Comparison of ENCODE assay signal across 19 cellular contexts in genomic region chr20:39853050-39853449, GRCh38.
A peak's percentile ranks its signal among the peaks of the same experiment; 100 is the strongest.
DNase-seq lines count a peak whose midpoint lies in the region; ATAC-seq and TF ChIP-seq lines count a peak whose summit lies in the region.
"Had no signal": no experiment of that assay in that cellular context is flagged by ENCODE, and none has a peak within 500 bp of the region (broad histone marks: within the 10 kb centered on the region; RNA-seq: fewer than 3 reads in every experiment).

No MANE protein-coding gene starts in this region.

- no peak overlapping the region for H3K56ac ChIP-seq in IMR-90 (ENCODE audit: extremely low read depth, insufficient read depth, low read length)

- DNase-seq in ELF-1 (ENCODE audit: low read depth, low spot score): peak; percentile 24
- no peak for DNase-seq in IMR-90
- peak; percentile 71 for DNase-seq in islet precursor cell
- peak; percentile 27 for DNase-seq in neural progenitor cell (ENCODE audit: low spot score)
- no peak for DNase-seq in type B pancreatic cell (ENCODE audit: extremely low spot score, unreplicated experiment)
- DNase-seq in CD1c-positive myeloid dendritic cell (ENCODE audit: extremely low spot score): no peak
- no peak for DNase-seq in GM03348 (ENCODE audit: low spot score)
- DNase-seq: ACHN, AML-193, Kasumi-1, NCI-H1930, NCI-H2171, NCI-H446 treated with DMSO at 0.1 percent for 48 hours, NCI-H774, RPMI8226, SIG-M5 had no signal

- peak overlapping the region; percentile 68; the same call in 1 of the 2 replicates for H3K23ac ChIP-seq in IMR-90 (ENCODE audit: low read depth, low read length)

- no peak overlapping the region for H2AFZ ChIP-seq in IMR-90 (replicated peaks; ENCODE audit: low read length, poor library complexity)
- no peak overlapping the region for H2AFZ ChIP-seq in neural progenitor cell (replicated peaks)

- no peaks in the 10 kb centered on the region for H3K79me2 ChIP-seq in neural progenitor cell (ENCODE audit: low read depth)

- no peaks in the 10 kb centered on the region for H3K79me1 ChIP-seq in IMR-90 (ENCODE audit: low read depth in 1 of 2, low read length in 2 of 2)

- H4K8ac ChIP-seq in IMR-90 (ENCODE audit: low read depth in 2 of 2, low read length in 2 of 2): peak overlapping the region in 1 of 2 experiments; percentile 59; a peak in 3 of 4 replicates

- in situ Hi-C loops in IMR-90 (cut with MboI; ENCODE audit: low sequenced_read_pairs): loop anchor here (25.0 kb wide), 1 partner anchor 1109 kb away; no protein-coding TSS in a partner anchor

- H3K4me1 Mint-ChIP-seq in neural progenitor cell (peaks cover 68% of the 10 kb centered on the region), type B pancreatic cell (ENCODE audit: unreplicated experiment) (peaks cover 66% of the 10 kb centered on the region)
- H3K4me1 Mint-ChIP-seq: CD14-positive monocyte had no signal

- CTCF ChIA-PET in IMR-90 (lab: Yijun Ruan, JAX): interaction anchor here (0.6 to 0.9 kb wide), 3 partner anchors 23 to 35 kb away, joined by 3 read pairs; no protein-coding TSS in a partner anchor

- intact Hi-C loops in IMR-90 (cut with micrococcal nuclease): no loop called here

- no peaks in the 10 kb centered on the region for H4K20me1 ChIP-seq in IMR-90 (ENCODE audit: insufficient read depth, low read length)
- H4K20me1 ChIP-seq in neural progenitor cell (ENCODE audit: low read depth): no peaks in the 10 kb centered on the region

- peaks cover 6% of the 10 kb centered on the region for H3K9me3 Mint-ChIP-seq in neural progenitor cell
- H3K9me3 Mint-ChIP-seq in type B pancreatic cell: no peaks in the 10 kb centered on the region
- H3K9me3 Mint-ChIP-seq: IgD-negative memory B cell had no signal

- no peak overlapping the region for H2AK9ac ChIP-seq in IMR-90 (replicated peaks; ENCODE audit: low read depth, low read length, poor library complexity)

- peak overlapping the region; percentile 27 for H4K91ac ChIP-seq in IMR-90 (ENCODE audit: insufficient read depth, low read depth, low read length)

- H3K9me1 ChIP-seq in IMR-90 (ENCODE audit: insufficient read depth, low read length): peaks cover 10% of the 10 kb centered on the region

- peak overlapping the region; percentile 73 for H3K4ac ChIP-seq in IMR-90 (ENCODE audit: low read depth, low read length)

- H3K4me3 Mint-ChIP-seq in neural progenitor cell: peak overlapping the region; percentile 36
- no peak overlapping the region for H3K4me3 Mint-ChIP-seq in type B pancreatic cell
- H3K4me3 Mint-ChIP-seq: CD14-positive monocyte, IgD-negative memory B cell had no signal

- H4K5ac ChIP-seq in IMR-90 (ENCODE audit: low read depth, low read length): peak overlapping the region; percentile 53; the same call in 1 of the 2 replicates

- POLR2A ChIA-PET in IMR-90 (lab: Charles Lee; ENCODE audit: unreplicated experiment): no interaction called here

- TF ChIP-seq CTCF in IMR-90 (conservative IDR thresholded peaks at IDR 0.05; ENCODE audit: low read depth, low read length): no peak
- TF ChIP-seq CTCF in neural progenitor cell (IDR thresholded peaks at IDR 0.05): no peak
- TF ChIP-seq CTCF in type B pancreatic cell (conservative IDR thresholded peaks at IDR 0.05): no peak

- peak overlapping the region; percentile 82 for H3K27ac Mint-ChIP-seq in neural progenitor cell
- H3K27ac Mint-ChIP-seq in type B pancreatic cell: no peak overlapping the region
- H3K27ac Mint-ChIP-seq: CD14-positive monocyte, IgD-negative memory B cell had no signal

- H3K14ac ChIP-seq in IMR-90 (replicated peaks; ENCODE audit: low read depth, low read length): peak overlapping the region; percentile 2; the same call in 1 of the 2 replicates

- peaks cover 78% of the 10 kb centered on the region for H3K27me3 Mint-ChIP-seq in neural progenitor cell (ENCODE audit: insufficient read depth, low read depth)
- no peaks in the 10 kb centered on the region for H3K27me3 Mint-ChIP-seq in type B pancreatic cell

- dilution Hi-C loops in IMR-90 (cut with HindIII; ENCODE audit: low sequenced_read_pairs, unreplicated experiment): no loop called here

- H3K4me2 ChIP-seq in IMR-90 (ENCODE audit: low read depth, low read length): no peak overlapping the region
- H3K4me2 ChIP-seq in neural progenitor cell: peak overlapping the region; percentile 60

- H3K4me1 ChIP-seq in IMR-90 (ENCODE audit: control insufficient read depth, insufficient read depth, low read length) (peaks cover 40% of the 10 kb centered on the region), neural progenitor cell (peaks cover 65% of the 10 kb centered on the region)

- H3K4me3 ChIP-seq in IMR-90 (ENCODE audit: insufficient read depth, low read depth, low read length): no peak overlapping the region
- H3K4me3 ChIP-seq in neural progenitor cell: no peak overlapping the region

- TF ChIP-seq RAD21 in IMR-90 (IDR thresholded peaks at IDR 0.05; ENCODE audit: low read length): no peak

- no peak overlapping the region for H3K9ac ChIP-seq in IMR-90 (ENCODE audit: low read depth, low read length)
- no peak overlapping the region for H3K9ac ChIP-seq in neural progenitor cell

- peak overlapping the region; percentile 94 for H2BK5ac ChIP-seq in IMR-90 (ENCODE audit: low read depth, low read length, poor library complexity, severe bottlenecking)

- H2BK120ac ChIP-seq in IMR-90 (ENCODE audit: low read depth, low read length): peak overlapping the region; percentile 70

- peak overlapping the region; percentile 61; the same call in 1 of the 3 replicates for H2BK15ac ChIP-seq in IMR-90 (ENCODE audit: low read depth, low read length)

- H3K36me3 Mint-ChIP-seq in neural progenitor cell: no peaks in the 10 kb centered on the region
- no peaks in the 10 kb centered on the region for H3K36me3 Mint-ChIP-seq in type B pancreatic cell
- H3K36me3 Mint-ChIP-seq: CD14-positive monocyte, IgD-negative memory B cell had no signal

- H2BK20ac ChIP-seq in IMR-90 (ENCODE audit: low read depth, low read length): peak overlapping the region; percentile 93

- BruUV-seq in IMR-90 (replicated peaks; lab: Mats Ljungman, UMichigan): no TSS peak

- no CpG with 5 or more reads among the region's 3 CpGs for WGBS in IMR-90 (ENCODE audit: extremely low coverage in 2 of 2, insufficient read length in 1 of 2), 2 experiments

- ATAC-seq in IMR-90 (ENCODE audit: low read depth) (no peak), GM18517 (IDR thresholded peaks at IDR 0.05; ENCODE audit: unreplicated experiment) (no peak)

- no peak overlapping the region for H3K27ac ChIP-seq in IMR-90 (ENCODE audit: insufficient read depth, low read length)
- peak overlapping the region; percentile 83 for H3K27ac ChIP-seq in neural progenitor cell

- TF ChIP-seq POLR2A in IMR-90 (IDR thresholded peaks at IDR 0.05; ENCODE audit: low read depth, low read length): no peak

- H3K36me3 ChIP-seq in IMR-90 (ENCODE audit: control insufficient read depth, insufficient read depth, low read length): no peaks in the 10 kb centered on the region
- no peaks in the 10 kb centered on the region for H3K36me3 ChIP-seq in neural progenitor cell

- H3K18ac ChIP-seq in IMR-90 (ENCODE audit: low read depth, low read length): peak overlapping the region; percentile 97

- H3K9me3 ChIP-seq in IMR-90 (ENCODE audit: control insufficient read depth, insufficient read depth, low read length): no peaks in the 10 kb centered on the region
- H3K9me3 ChIP-seq in neural progenitor cell (ENCODE audit: low read depth): no peaks in the 10 kb centered on the region

- H3K27me3 ChIP-seq in IMR-90 (ENCODE audit: control insufficient read depth, insufficient read depth, low read length) (no peaks in the 10 kb centered on the region), neural progenitor cell (no peaks in the 10 kb centered on the region)

- peak overlapping the region; percentile 22 for H2AK5ac ChIP-seq in IMR-90 (ENCODE audit: low read depth, low read length)

- peaks cover 37% of the 10 kb centered on the region for H3F3A ChIP-seq in neural progenitor cell (ENCODE audit: low read depth)

TF ChIP-seq in IMR-90, 13 proteins besides CTCF, POLR2A, EP300 and RAD21:
- no peak for TF ChIP-seq MAZ (IDR thresholded peaks at IDR 0.05; ENCODE audit: borderline replicate concordance, low read depth, low read length)
- TF ChIP-seq CHD1 (IDR thresholded peaks at IDR 0.05; ENCODE audit: low read depth, low read length): no peak
- no peak for TF ChIP-seq CEBPB (IDR thresholded peaks at IDR 0.05; ENCODE audit: low read depth, low read length)
- no peak for TF ChIP-seq RCOR1 (IDR thresholded peaks at IDR 0.05; ENCODE audit: insufficient replicate concordance, low read length)
- TF ChIP-seq ELK1 (IDR thresholded peaks at IDR 0.05; ENCODE audit: borderline replicate concordance, low read depth, low read length): no peak
- TF ChIP-seq FOS (IDR thresholded peaks at IDR 0.05; ENCODE audit: low read depth, low read length): no peak
- TF ChIP-seq RFX5 (IDR thresholded peaks at IDR 0.05; ENCODE audit: low read depth, low read length): no peak
TF ChIP-seq in IMR-90: peak in this region for 0.

Comparison
In these comparisons a context has a peak if more than half of its experiments do, and no peak if none do; other contexts are left out.
1. DNase-seq: peak in ELF-1 (single experiment), islet precursor cell (single experiment) and neural progenitor cell (single experiment); none in IMR-90 (single experiment), type B pancreatic cell (single experiment), CD1c-positive myeloid dendritic cell (single experiment) and GM03348 (single experiment).